1 cellular context compared by ENCODE assay signal in genomic region chr10:102600816-102601215, GRCh38.
TF ChIP-seq lines count a peak whose summit lies in the region.

No MANE protein-coding gene starts in this region.

TF ChIP-seq in HepG2, 621 proteins besides CTCF, POLR2A, EP300 and RAD21 (continued from another document):
- no peak for TF ChIP-seq ZC3H4 (CRISPR knock-in tag; IDR thresholded peaks at IDR 0.05; ENCODE audit: borderline replicate concordance)
- TF ChIP-seq, protein P1, sequence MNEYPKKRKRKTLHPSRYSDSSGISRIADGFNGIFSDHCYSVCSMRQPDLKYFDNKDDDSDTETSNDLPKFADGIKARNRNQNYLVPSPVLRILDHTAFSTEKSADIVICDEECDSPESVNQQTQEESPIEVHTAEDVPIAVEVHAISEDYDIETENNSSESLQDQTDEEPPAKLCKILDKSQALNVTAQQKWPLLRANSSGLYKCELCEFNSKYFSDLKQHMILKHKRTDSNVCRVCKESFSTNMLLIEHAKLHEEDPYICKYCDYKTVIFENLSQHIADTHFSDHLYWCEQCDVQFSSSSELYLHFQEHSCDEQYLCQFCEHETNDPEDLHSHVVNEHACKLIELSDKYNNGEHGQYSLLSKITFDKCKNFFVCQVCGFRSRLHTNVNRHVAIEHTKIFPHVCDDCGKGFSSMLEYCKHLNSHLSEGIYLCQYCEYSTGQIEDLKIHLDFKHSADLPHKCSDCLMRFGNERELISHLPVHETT (CRISPR knock-in tag; conservative IDR thresholded peaks at IDR 0.05) = no peak
- no peak for TF ChIP-seq ZBTB46 (CRISPR knock-in tag; IDR thresholded peaks at IDR 0.05; ENCODE audit: borderline replicate concordance)
- TF ChIP-seq ARNTL (CRISPR knock-in tag; IDR thresholded peaks at IDR 0.05) = no peak
- TF ChIP-seq, protein P2, sequence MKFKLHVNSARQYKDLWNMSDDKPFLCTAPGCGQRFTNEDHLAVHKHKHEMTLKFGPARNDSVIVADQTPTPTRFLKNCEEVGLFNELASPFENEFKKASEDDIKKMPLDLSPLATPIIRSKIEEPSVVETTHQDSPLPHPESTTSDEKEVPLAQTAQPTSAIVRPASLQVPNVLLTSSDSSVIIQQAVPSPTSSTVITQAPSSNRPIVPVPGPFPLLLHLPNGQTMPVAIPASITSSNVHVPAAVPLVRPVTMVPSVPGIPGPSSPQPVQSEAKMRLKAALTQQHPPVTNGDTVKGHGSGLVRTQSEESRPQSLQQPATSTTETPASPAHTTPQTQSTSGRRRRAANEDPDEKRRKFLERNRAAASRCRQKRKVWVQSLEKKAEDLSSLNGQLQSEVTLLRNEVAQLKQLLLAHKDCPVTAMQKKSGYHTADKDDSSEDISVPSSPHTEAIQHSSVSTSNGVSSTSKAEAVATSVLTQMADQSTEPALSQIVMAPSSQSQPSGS (CRISPR knock-in tag; IDR thresholded peaks at IDR 0.05) = no peak
- TF ChIP-seq ZNF782 (CRISPR knock-in tag; IDR thresholded peaks at IDR 0.05; ENCODE audit: borderline replicate concordance) = no peak
- TF ChIP-seq ZNF501 (CRISPR knock-in tag; IDR thresholded peaks at IDR 0.05) = no peak
- no peak for TF ChIP-seq ZFP62 (CRISPR knock-in tag; IDR thresholded peaks at IDR 0.05)
- TF ChIP-seq, protein P3, sequence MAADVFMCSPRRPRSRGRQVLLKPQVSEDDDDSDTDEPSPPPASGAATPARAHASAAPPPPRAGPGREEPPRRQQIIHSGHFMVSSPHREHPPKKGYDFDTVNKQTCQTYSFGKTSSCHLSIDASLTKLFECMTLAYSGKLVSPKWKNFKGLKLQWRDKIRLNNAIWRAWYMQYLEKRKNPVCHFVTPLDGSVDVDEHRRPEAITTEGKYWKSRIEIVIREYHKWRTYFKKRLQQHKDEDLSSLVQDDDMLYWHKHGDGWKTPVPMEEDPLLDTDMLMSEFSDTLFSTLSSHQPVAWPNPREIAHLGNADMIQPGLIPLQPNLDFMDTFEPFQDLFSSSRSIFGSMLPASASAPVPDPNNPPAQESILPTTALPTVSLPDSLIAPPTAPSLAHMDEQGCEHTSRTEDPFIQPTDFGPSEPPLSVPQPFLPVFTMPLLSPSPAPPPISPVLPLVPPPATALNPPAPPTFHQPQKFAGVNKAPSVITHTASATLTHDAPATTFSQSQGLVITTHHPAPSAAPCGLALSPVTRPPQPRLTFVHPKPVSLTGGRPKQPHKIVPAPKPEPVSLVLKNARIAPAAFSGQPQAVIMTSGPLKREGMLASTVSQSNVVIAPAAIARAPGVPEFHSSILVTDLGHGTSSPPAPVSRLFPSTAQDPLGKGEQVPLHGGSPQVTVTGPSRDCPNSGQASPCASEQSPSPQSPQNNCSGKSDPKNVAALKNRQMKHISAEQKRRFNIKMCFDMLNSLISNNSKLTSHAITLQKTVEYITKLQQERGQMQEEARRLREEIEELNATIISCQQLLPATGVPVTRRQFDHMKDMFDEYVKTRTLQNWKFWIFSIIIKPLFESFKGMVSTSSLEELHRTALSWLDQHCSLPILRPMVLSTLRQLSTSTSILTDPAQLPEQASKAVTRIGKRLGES (CRISPR knock-in tag; IDR thresholded peaks at IDR 0.05; ENCODE audit: borderline replicate concordance) = no peak
- no peak for TF ChIP-seq TCF12 (IDR thresholded peaks at IDR 0.05)
- TF ChIP-seq TCF12 (CRISPR knock-in tag; IDR thresholded peaks at IDR 0.05) = no peak
- no peak for TF ChIP-seq SOX13 (IDR thresholded peaks at IDR 0.05)
- no peak for TF ChIP-seq SOX13 (CRISPR knock-in tag; conservative IDR thresholded peaks at IDR 0.05 in 1 of 2, IDR thresholded peaks at IDR 0.05 in 1 of 2)
- TF ChIP-seq ZFP36L1 (CRISPR knock-in tag; IDR thresholded peaks at IDR 0.05) = no peak
- no peak for TF ChIP-seq NFKBIZ (CRISPR knock-in tag; IDR thresholded peaks at IDR 0.05)
- no peak for TF ChIP-seq ZNF337 (CRISPR knock-in tag; IDR thresholded peaks at IDR 0.05; ENCODE audit: borderline replicate concordance, low read depth)
- no peak for TF ChIP-seq PHF20 (CRISPR knock-in tag; IDR thresholded peaks at IDR 0.05)
